In the genomic region with DNA sequence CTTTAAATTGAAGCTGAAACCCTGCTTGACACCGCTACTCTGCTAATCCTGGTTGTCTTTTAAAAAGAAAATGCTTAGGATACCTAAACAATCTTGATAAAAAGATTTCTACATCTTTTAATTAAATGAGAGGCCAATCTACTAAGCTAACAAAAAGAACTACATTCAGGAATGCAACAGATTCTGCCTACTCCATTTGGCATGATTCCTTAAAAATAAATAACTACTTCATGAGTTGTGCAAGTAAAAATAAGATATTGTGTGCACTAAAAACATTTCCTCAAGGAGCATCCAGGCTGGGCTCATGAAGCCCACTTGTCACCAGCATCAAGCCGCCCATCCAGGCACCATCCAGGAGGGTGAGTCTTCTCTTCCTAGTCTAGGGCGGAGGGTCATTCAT, we compare ENCODE assay signal across 17 cellular contexts.
A peak's percentile ranks its signal among the peaks of the same experiment; 100 is the strongest.
DNase-seq lines count a peak whose midpoint lies in the region; ATAC-seq lines count a peak whose summit lies in the region.
"Had no signal": no experiment of that assay in that cellular context is flagged by ENCODE, and none has a peak within 500 bp of the region (broad histone marks: within the 10 kb centered on the region; RNA-seq: fewer than 3 reads in every experiment).

No MANE protein-coding gene starts in this region.

- ATAC-seq in Right ventricle myocardium superior (ENCODE audit: poor library complexity) = peak; percentile 22
- peak; percentile 17 for ATAC-seq in sciatic nerve
- ATAC-seq in HG02938 (IDR thresholded peaks at IDR 0.05; ENCODE audit: unreplicated experiment) = no peak
- ATAC-seq: GM12878 had no signal

- intact Hi-C loops in Right ventricle myocardium superior (cut with DNase I) = no loop called here
- intact Hi-C loops in cardiac septum (cut with DNase I) = no loop called here
- intact Hi-C loops in sciatic nerve (cut with DNase I) = no loop called here

- no peak for DNase-seq in Right ventricle myocardium superior
- no peak for DNase-seq in cardiac septum (ENCODE audit: low spot score)
- peak; percentile 31 for DNase-seq in fibroblast of gingiva (ENCODE audit: low read depth)
- no peak for DNase-seq in sciatic nerve (ENCODE audit: low spot score)
- no peak for DNase-seq in stimulated activated naive CD4-positive, alpha-beta T cell (lab: John Stamatoyannopoulos, UW)
- no peak for DNase-seq in NCI-H526 treated with DMSO at 0.1 percent for 48 hours (lab: John Stamatoyannopoulos, UW)
- DNase-seq: CD4-positive, alpha-beta T cell; CD8-positive, alpha-beta memory T cell; DMS 273 treated with DMSO at 0.1 percent for 48 hours; DMS79; EL; GDM1; GM23248; H7; HCEC 1CT had no signal
